ENCODE assay signal across 12 cellular contexts in genomic region chr11:33732176-33732575, GRCh38. TPM values are rescaled to one million over a fixed set of nuclear protein-coding genes. Genes with fewer than 3 reads are reported as not detected.
A peak's percentile ranks its signal among the peaks of the same experiment; 100 is the strongest.
DNase-seq lines count a peak whose midpoint lies in the region; ATAC-seq and TF ChIP-seq lines count a peak whose summit lies in the region.
"Had no signal": no experiment of that assay in that cellular context is flagged by ENCODE, and none has a peak within 500 bp of the region (broad histone marks: within the 10 kb centered on the region; RNA-seq: fewer than 3 reads in every experiment).

No MANE protein-coding gene starts in this region.

- ATAC-seq in right cardiac atrium (no peak), left cardiac atrium (no peak), upper lobe of right lung (peak; percentile 43), sciatic nerve (no peak)

- H3K9me3 ChIP-seq in right cardiac atrium (ENCODE audit: control insufficient read depth, low read length) (no peaks in the 10 kb centered on the region), upper lobe of right lung (no peaks in the 10 kb centered on the region), testis (no peaks in the 10 kb centered on the region)

- no peak for TF ChIP-seq POLR2A in testis (IDR thresholded peaks at IDR 0.05)

- H3K36me3 ChIP-seq in upper lobe of right lung (peaks cover 5% of the 10 kb centered on the region), testis (ENCODE audit: low read depth, missing control alignments) (no peaks in the 10 kb centered on the region)

- intact Hi-C loops in right cardiac atrium (cut with DNase I) = no loop called here
- intact Hi-C loops in left cardiac atrium (cut with DNase I) = loop anchor here in 1 of 2 donors (5.0 kb wide), 1 partner anchor 40 kb away; no protein-coding TSS in a partner anchor
- intact Hi-C loops in upper lobe of right lung (cut with DNase I) = no loop called here
- intact Hi-C loops in sciatic nerve (cut with DNase I) = no loop called here
- intact Hi-C loops in testis (cut with DNase I; ENCODE audit: low total_unique reads) = no loop called here

- TF ChIP-seq CTCF in upper lobe of right lung (IDR thresholded peaks at IDR 0.05) (no peak), testis (IDR thresholded peaks at IDR 0.05) (no peak)

- H3K27me3 ChIP-seq in right cardiac atrium (ENCODE audit: control insufficient read depth, insufficient read depth) (no peaks in the 10 kb centered on the region), upper lobe of right lung (no peaks in the 10 kb centered on the region), testis (no peaks in the 10 kb centered on the region)

- no peak overlapping the region for H3K4me3 ChIP-seq in right cardiac atrium (ENCODE audit: low read length)
- H3K4me3 ChIP-seq in upper lobe of right lung = peak overlapping the region; percentile 92
- H3K4me3 ChIP-seq in testis = no peak overlapping the region

- H3K27ac ChIP-seq in right cardiac atrium (ENCODE audit: low read length) (peak overlapping the region; percentile 45), upper lobe of right lung (peak overlapping the region; percentile 5), testis (peak overlapping the region in 1 of 2 donors; percentile 5)
- H3K27ac ChIP-seq: VCaP had no signal

- WGBS in right cardiac atrium = 75% methylated on average over 4 of the region's 4 CpGs
- 90 to 91% methylated on average over 4 of the region's 4 CpGs for WGBS in testis, 2 donors

- H3K4me1 ChIP-seq in right cardiac atrium (ENCODE audit: control insufficient read depth, insufficient read depth, low read length) (peaks cover 18% of the 10 kb centered on the region), upper lobe of right lung (peaks cover 52% of the 10 kb centered on the region), testis (peaks cover 13% of the 10 kb centered on the region)

- no peak for DNase-seq in right cardiac atrium
- no peak for DNase-seq in left cardiac atrium
- DNase-seq in SIG-M5 treated with dmso at 0.1 percent for 504 hours (lab: John Stamatoyannopoulos, UW; ENCODE audit: unreplicated experiment) = peak; percentile 68
- peak; percentile 31 for DNase-seq in globus pallidus (ENCODE audit: low spot score)
- no peak for DNase-seq in upper lobe of right lung
- DNase-seq in sciatic nerve (ENCODE audit: low spot score) = no peak
- no peak for DNase-seq in testis
- no peak for DNase-seq in stimulated activated naive CD4-positive, alpha-beta T cell treated with Interleukin-2 at 50 U/mL for 16 hours (lab: John Stamatoyannopoulos, UW)
- DNase-seq: effector memory CD4-positive, alpha-beta T cell; NCI-H510A had no signal

RNA-seq across cellular contexts. Expression of gene CD59, which starts 4.0 kb away (rescaled TPM):
- 100 to 1,000 TPM; 619 to 780 (median 669) TPM for total RNA-seq in right cardiac atrium
- polyA plus RNA-seq in right cardiac atrium = 245 TPM
- total RNA-seq in left cardiac atrium = 100 to 1,000 TPM; 633 to 874 TPM
- 1,004 TPM for total RNA-seq in upper lobe of right lung
- total RNA-seq in sciatic nerve = 679 TPM
- 100 to 1,000 TPM; 157 to 230 TPM for total RNA-seq in testis
- 343 TPM for polyA plus RNA-seq in testis (ENCODE audit: insufficient read depth, low read depth, low replicate concordance)

RNA-seq across cellular contexts. Expression of gene C11orf91, which starts 31.6 kb away (rescaled TPM):
- 1 to 10 TPM in 1 of 4 donors, not detected in 3; 1.9 TPM for total RNA-seq in right cardiac atrium
- polyA plus RNA-seq in right cardiac atrium = not detected
- total RNA-seq in left cardiac atrium = 1 to 10 TPM in 1 of 2 donors, under 1 TPM in 1; 0.29 to 1.7 TPM
- total RNA-seq in upper lobe of right lung = 1.5 TPM
- total RNA-seq in sciatic nerve = not detected
- under 1 TPM in 1 of 2 donors, not detected in 1; 0.81 TPM for total RNA-seq in testis
- 12.8 TPM for polyA plus RNA-seq in testis (ENCODE audit: insufficient read depth, low read depth, low replicate concordance)
- polyA plus RNA-seq: BJ had no signal

RNA-seq across cellular contexts. Expression of gene FBXO3, which starts 42.1 kb away (rescaled TPM):
- 10 to 100 TPM; 30.2 to 40.8 (median 39.2) TPM for total RNA-seq in right cardiac atrium
- polyA plus RNA-seq in right cardiac atrium = 27.3 TPM
- 10 to 100 TPM; 30.5 to 31.8 TPM for total RNA-seq in left cardiac atrium
- total RNA-seq in upper lobe of right lung = 32.5 TPM
- 39.2 TPM for total RNA-seq in sciatic nerve
- 10 to 100 TPM; 27.2 to 39.3 TPM for total RNA-seq in testis
- polyA plus RNA-seq in testis (ENCODE audit: insufficient read depth, low read depth, low replicate concordance) = 44.8 TPM

Comparison
In these comparisons a context has a peak if more than half of its experiments do, and no peak if none do; other contexts are left out.
1. DNase-seq: peak in SIG-M5 treated with dmso at 0.1 percent for 504 hours (single experiment) and globus pallidus (single experiment); none in right cardiac atrium (0 of 3), left cardiac atrium (single experiment), upper lobe of right lung (single experiment), sciatic nerve (single experiment), testis (single experiment) and stimulated activated naive CD4-positive, alpha-beta T cell treated with Interleukin-2 at 50 U/mL for 16 hours (single experiment).